Comparison of ENCODE assay signal across 3 cellular contexts in the genomic region with DNA sequence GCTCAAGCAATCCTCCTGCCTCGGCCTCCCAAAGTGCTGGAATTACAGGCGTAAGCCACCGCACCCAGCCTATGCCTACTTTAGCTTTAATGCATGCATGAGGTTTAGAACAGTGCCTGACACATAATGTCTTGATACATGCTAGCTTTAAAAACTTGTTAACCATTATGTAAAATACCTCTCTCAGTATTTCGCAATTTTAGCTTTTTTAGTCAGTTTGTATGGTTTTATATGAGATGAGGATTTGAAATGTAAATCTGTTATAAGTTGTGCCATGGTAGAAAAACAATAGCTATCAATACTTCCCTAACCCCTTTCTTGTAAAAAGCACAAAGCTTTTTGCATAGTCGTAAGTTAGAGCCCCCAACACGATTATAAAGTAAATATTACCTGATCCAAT.
TF ChIP-seq lines count a peak whose summit lies in the region.

No MANE protein-coding gene starts in this region.

TF ChIP-seq in GM23338, 12 proteins besides CTCF, POLR2A, EP300 and RAD21 (continues in another document):
- TF ChIP-seq ZNF331 (CRISPR knock-in tag; IDR thresholded peaks at IDR 0.05; ENCODE audit: low read depth), result no peak
- TF ChIP-seq, protein P1, sequence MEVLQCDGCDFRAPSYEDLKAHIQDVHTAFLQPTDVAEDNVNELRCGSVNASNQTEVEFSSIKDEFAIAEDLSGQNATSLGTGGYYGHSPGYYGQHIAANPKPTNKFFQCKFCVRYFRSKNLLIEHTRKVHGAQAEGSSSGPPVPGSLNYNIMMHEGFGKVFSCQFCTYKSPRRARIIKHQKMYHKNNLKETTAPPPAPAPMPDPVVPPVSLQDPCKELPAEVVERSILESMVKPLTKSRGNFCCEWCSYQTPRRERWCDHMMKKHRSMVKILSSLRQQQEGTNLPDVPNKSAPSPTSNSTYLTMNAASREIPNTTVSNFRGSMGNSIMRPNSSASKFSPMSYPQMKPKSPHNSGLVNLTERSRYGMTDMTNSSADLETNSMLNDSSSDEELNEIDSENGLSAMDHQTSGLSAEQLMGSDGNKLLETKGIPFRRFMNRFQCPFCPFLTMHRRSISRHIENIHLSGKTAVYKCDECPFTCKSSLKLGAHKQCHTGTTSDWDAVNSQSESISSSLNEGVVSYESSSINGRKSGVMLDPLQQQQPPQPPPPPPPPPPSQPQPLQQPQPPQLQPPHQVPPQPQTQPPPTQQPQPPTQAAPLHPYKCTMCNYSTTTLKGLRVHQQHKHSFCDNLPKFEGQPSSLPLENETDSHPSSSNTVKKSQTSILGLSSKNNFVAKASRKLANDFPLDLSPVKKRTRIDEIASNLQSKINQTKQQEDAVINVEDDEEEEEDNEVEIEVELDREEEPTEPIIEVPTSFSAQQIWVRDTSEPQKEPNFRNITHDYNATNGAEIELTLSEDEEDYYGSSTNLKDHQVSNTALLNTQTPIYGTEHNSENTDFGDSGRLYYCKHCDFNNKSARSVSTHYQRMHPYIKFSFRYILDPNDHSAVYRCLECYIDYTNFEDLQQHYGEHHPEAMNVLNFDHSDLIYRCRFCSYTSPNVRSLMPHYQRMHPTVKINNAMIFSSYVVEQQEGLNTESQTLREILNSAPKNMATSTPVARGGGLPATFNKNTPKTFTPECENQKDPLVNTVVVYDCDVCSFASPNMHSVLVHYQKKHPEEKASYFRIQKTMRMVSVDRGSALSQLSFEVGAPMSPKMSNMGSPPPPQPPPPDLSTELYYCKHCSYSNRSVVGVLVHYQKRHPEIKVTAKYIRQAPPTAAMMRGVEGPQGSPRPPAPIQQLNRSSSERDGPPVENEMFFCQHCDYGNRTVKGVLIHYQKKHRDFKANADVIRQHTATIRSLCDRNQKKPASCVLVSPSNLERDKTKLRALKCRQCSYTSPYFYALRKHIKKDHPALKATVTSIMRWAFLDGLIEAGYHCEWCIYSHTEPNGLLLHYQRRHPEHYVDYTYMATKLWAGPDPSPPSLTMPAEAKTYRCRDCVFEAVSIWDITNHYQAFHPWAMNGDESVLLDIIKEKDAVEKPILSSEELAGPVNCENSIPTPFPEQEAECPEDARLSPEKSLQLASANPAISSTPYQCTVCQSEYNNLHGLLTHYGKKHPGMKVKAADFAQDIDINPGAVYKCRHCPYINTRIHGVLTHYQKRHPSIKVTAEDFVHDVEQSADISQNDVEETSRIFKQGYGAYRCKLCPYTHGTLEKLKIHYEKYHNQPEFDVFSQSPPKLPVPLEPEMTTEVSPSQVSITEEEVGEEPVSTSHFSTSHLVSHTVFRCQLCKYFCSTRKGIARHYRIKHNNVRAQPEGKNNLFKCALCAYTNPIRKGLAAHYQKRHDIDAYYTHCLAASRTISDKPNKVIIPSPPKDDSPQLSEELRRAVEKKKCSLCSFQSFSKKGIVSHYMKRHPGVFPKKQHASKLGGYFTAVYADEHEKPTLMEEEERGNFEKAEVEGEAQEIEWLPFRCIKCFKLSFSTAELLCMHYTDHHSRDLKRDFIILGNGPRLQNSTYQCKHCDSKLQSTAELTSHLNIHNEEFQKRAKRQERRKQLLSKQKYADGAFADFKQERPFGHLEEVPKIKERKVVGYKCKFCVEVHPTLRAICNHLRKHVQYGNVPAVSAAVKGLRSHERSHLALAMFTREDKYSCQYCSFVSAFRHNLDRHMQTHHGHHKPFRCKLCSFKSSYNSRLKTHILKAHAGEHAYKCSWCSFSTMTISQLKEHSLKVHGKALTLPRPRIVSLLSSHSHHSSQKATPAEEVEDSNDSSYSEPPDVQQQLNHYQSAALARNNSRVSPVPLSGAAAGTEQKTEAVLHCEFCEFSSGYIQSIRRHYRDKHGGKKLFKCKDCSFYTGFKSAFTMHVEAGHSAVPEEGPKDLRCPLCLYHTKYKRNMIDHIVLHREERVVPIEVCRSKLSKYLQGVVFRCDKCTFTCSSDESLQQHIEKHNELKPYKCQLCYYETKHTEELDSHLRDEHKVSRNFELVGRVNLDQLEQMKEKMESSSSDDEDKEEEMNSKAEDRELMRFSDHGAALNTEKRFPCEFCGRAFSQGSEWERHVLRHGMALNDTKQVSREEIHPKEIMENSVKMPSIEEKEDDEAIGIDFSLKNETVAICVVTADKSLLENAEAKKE (CRISPR knock-in tag; IDR thresholded peaks at IDR 0.05), result no peak
- TF ChIP-seq CREB1 (CRISPR knock-in tag; IDR thresholded peaks at IDR 0.05; ENCODE audit: low read depth), result no peak

TF ChIP-seq in IMR-90, 13 proteins besides CTCF, POLR2A, EP300 and RAD21:
- TF ChIP-seq MXI1 (IDR thresholded peaks at IDR 0.05; ENCODE audit: borderline replicate concordance, low read depth, low read length) (no peak), CEBPB (IDR thresholded peaks at IDR 0.05; ENCODE audit: low read depth, low read length) (peak; percentile 84), CHD1 (IDR thresholded peaks at IDR 0.05; ENCODE audit: low read depth, low read length) (no peak), RFX5 (IDR thresholded peaks at IDR 0.05; ENCODE audit: low read depth, low read length) (no peak)
- TF ChIP-seq, protein P2, sequence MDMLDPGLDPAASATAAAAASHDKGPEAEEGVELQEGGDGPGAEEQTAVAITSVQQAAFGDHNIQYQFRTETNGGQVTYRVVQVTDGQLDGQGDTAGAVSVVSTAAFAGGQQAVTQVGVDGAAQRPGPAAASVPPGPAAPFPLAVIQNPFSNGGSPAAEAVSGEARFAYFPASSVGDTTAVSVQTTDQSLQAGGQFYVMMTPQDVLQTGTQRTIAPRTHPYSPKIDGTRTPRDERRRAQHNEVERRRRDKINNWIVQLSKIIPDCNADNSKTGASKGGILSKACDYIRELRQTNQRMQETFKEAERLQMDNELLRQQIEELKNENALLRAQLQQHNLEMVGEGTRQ (IDR thresholded peaks at IDR 0.05; ENCODE audit: low read depth, low read length), result no peak

TF ChIP-seq in K562, 482 proteins besides CTCF, POLR2A, EP300 and RAD21:
- TF ChIP-seq CEBPG (CRISPR knock-in tag; IDR thresholded peaks at IDR 0.05) (no peak), CEBPG (tag; conservative IDR thresholded peaks at IDR 0.05 in 1 of 2, IDR thresholded peaks at IDR 0.05 in 1 of 2) (peak; percentile 60 to 71), CEBPB (tag; IDR thresholded peaks at IDR 0.05) (peak; percentile 73), PTBP1 (IDR thresholded peaks at IDR 0.05; ENCODE audit: low read depth, low read length) (no peak), ZNF699 (CRISPR knock-in tag; IDR thresholded peaks at IDR 0.05; ENCODE audit: insufficient replicate concordance) (no peak)
